10 cellular contexts compared by ENCODE assay signal in the genomic region with DNA sequence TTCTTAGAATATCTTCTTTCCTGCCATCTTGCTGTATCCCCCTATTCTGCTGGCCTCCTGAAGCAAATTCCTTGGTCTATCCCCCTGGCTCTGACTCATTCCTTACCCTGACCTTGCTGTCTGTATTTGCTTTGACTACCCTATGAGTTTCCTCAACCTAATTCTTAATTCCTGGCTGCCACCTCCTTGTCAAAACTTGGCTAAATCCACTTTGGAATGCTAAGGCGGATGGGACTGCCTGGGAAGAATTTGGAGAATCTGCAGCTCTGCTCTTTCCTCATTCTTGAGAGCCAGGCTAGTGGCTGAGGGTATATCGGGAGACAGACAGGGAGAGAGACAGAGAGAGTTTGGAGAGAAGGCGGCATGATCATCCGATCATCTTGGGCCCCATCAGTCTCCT. TPM values are rescaled to one million over a fixed set of nuclear protein-coding genes. Genes with fewer than 3 reads are reported as not detected.
DNase-seq lines count a peak whose midpoint lies in the region; ATAC-seq and TF ChIP-seq lines count a peak whose summit lies in the region.
"Had no signal": no experiment of that assay in that cellular context is flagged by ENCODE, and none has a peak within 500 bp of the region (broad histone marks: within the 10 kb centered on the region; RNA-seq: fewer than 3 reads in every experiment).

No MANE protein-coding gene starts in this region.

- TF ChIP-seq CTCF in chondrocyte (IDR thresholded peaks at IDR 0.05): peak; percentile 3
- no peak for TF ChIP-seq CTCF in vagina (IDR thresholded peaks at IDR 0.05)

- intact Hi-C loops in Right ventricle myocardium superior (cut with DNase I) (no loop called here), cardiac septum (cut with DNase I) (loop anchor here (2.0 kb wide), 1 partner anchor 23 kb away; no protein-coding TSS in a partner anchor), vagina (cut with DNase I) (no loop called here)

- no peak overlapping the region for H3K4me3 ChIP-seq in vagina

- H3K4me1 Mint-ChIP-seq in chondrocyte (ENCODE audit: low read depth): peaks cover 87% of the 10 kb centered on the region

- H3K27ac Mint-ChIP-seq in chondrocyte (ENCODE audit: unreplicated experiment): peak overlapping the region; percentile 96

- no peak for DNase-seq in Right ventricle myocardium superior
- no peak for DNase-seq in cardiac septum (ENCODE audit: low spot score)
- DNase-seq in chondrocyte (ENCODE audit: low spot score): no peak
- peak; percentile 97 for DNase-seq in kidney tubule cell (ENCODE audit: low spot score)
- no peak for DNase-seq in vagina (ENCODE audit: extremely low spot score in 2 of 2)
- DNase-seq in COLO829 (ENCODE audit: low spot score): no peak
- no peak for DNase-seq in NCI-H187 treated with DMSO at 0.1 percent for 48 hours (lab: John Stamatoyannopoulos, UW)
- DNase-seq in T-helper 1 cell: no peak
- DNase-seq: AML-193; naive thymus-derived CD8-positive, alpha-beta T cell had no signal

- H3K27ac ChIP-seq in vagina: peak overlapping the region; percentile 79

- no peaks in the 10 kb centered on the region for H3K27me3 ChIP-seq in vagina

- no peaks in the 10 kb centered on the region for H3K9me3 ChIP-seq in vagina

- no peaks in the 10 kb centered on the region for H3K36me3 Mint-ChIP-seq in chondrocyte (ENCODE audit: low read depth)
- H3K36me3 Mint-ChIP-seq: naive thymus-derived CD8-positive, alpha-beta T cell had no signal

- H3K4me3 Mint-ChIP-seq in chondrocyte (ENCODE audit: unreplicated experiment): peak overlapping the region; percentile 71
- H3K4me3 Mint-ChIP-seq: naive thymus-derived CD8-positive, alpha-beta T cell had no signal

- peaks cover 7% of the 10 kb centered on the region for H3K4me1 ChIP-seq in vagina

- no peak for TF ChIP-seq POLR2A in vagina (IDR thresholded peaks at IDR 0.05)

- H3K9me3 Mint-ChIP-seq in chondrocyte (ENCODE audit: low read depth): no peaks in the 10 kb centered on the region

- no peaks in the 10 kb centered on the region for H3K27me3 Mint-ChIP-seq in chondrocyte (ENCODE audit: low read depth)

- peak; percentile 32 for ATAC-seq in Right ventricle myocardium superior (ENCODE audit: poor library complexity)
- ATAC-seq: naive thymus-derived CD8-positive, alpha-beta T cell had no signal

- no peaks in the 10 kb centered on the region for H3K36me3 ChIP-seq in vagina

RNA-seq across cellular contexts. Expression of gene CAP2, which starts 24.4 kb away (rescaled TPM):
- 118 TPM for total RNA-seq in Right ventricle myocardium superior
- total RNA-seq in cardiac septum: 120 TPM
- 76.6 to 90.4 TPM (median 86.1 TPM) in 3 replicates for total RNA-seq in chondrocyte
- total RNA-seq in vagina: 9.6 TPM
- total RNA-seq: naive thymus-derived CD8-positive, alpha-beta T cell had no signal
